In genomic region chr14:52055215-52055614, GRCh38 we compare ENCODE assay signal across 17 cellular contexts.
"Had no signal": no experiment of that assay in that cellular context is flagged by ENCODE, and none has a peak within 500 bp of the region (broad histone marks: within the 10 kb centered on the region; RNA-seq: fewer than 3 reads in every experiment).

No MANE protein-coding gene starts in this region.

- H3K27ac Mint-ChIP-seq: activated CD4-positive, alpha-beta T cell treated with anti-CD3 and anti-CD28 coated beads, Interleukin-2, amount 10 ng/mL, durations not matched to agents 24 days and 14 days; activated T-helper 1 cell treated with anti-CD3 and anti-CD28 coated beads, Interleukin-12 subunit alpha, Interleukin-12 subunit beta, Interleukin-2, Interleukin-4 antibody, amounts not matched to agents 30 ng/mL and 10 ng/mL and 1 ng/mL, durations not matched to agents 14 hours and 24 hours and 36 hours; dendritic cell treated with granulocyte-macrophage colony-stimulating factor and Interleukin-4, amounts not matched to agents 40 ng/mL and 50 ng/mL, for 4 days; nephron progenitor cell; progenitor cell of endocrine pancreas; type B pancreatic cell had no signal

- H3K4me3 ChIP-seq: right atrium auricular region, suprapubic skin had no signal

- H3K4me1 Mint-ChIP-seq: activated CD4-positive, alpha-beta T cell treated with anti-CD3 and anti-CD28 coated beads, Interleukin-2, amount 10 ng/mL, durations not matched to agents 24 days and 14 days had no signal

- H3K36me3 ChIP-seq: suprapubic skin had no signal

- ATAC-seq: stimulated activated naive CD8-positive, alpha-beta T cell treated with anti-CD3 and anti-CD28 coated beads, Interleukin-15, Interleukin-2, amounts not matched to agents 100 U/mL and 50 U/mL, for 24 hours had no signal

- H3K9me3 Mint-ChIP-seq: activated T-helper 1 cell treated with anti-CD3 and anti-CD28 coated beads, Interleukin-12 subunit alpha, Interleukin-12 subunit beta, Interleukin-2, Interleukin-4 antibody, amounts not matched to agents 30 ng/mL and 10 ng/mL and 1 ng/mL, durations not matched to agents 14 hours and 24 hours and 36 hours; dendritic cell treated with granulocyte-macrophage colony-stimulating factor and Interleukin-4, amounts not matched to agents 40 ng/mL and 50 ng/mL, for 4 days; nephron progenitor cell; type B pancreatic cell had no signal

- H3K27ac ChIP-seq: epithelial cell of prostate, suprapubic skin had no signal

- DNase-seq: activated CD4-positive, alpha-beta T cell treated with anti-CD3 and anti-CD28 coated beads, Interleukin-2, amount 10 ng/mL, durations not matched to agents 24 days and 14 days; activated naive CD4-positive, alpha-beta T cell treated with Interleukin-2 at 50 U/mL for 16 hours; aorta; effector memory CD4-positive, alpha-beta T cell; hippocampal formation; nephron progenitor cell; occipital lobe; small intestine; stimulated activated naive CD8-positive, alpha-beta T cell treated with anti-CD3 and anti-CD28 coated beads, Interleukin-15, Interleukin-2, amounts not matched to agents 100 U/mL and 50 U/mL, for 24 hours; T-helper 2 cell had no signal

- H3K27me3 ChIP-seq: right atrium auricular region, suprapubic skin had no signal

- H3K9me3 ChIP-seq: right atrium auricular region, suprapubic skin had no signal

- H3K4me3 Mint-ChIP-seq: activated CD4-positive, alpha-beta T cell treated with anti-CD3 and anti-CD28 coated beads, Interleukin-2, amount 10 ng/mL, durations not matched to agents 24 days and 14 days; activated T-helper 1 cell treated with anti-CD3 and anti-CD28 coated beads, Interleukin-12 subunit alpha, Interleukin-12 subunit beta, Interleukin-2, Interleukin-4 antibody, amounts not matched to agents 30 ng/mL and 10 ng/mL and 1 ng/mL, durations not matched to agents 14 hours and 24 hours and 36 hours; dendritic cell treated with granulocyte-macrophage colony-stimulating factor and Interleukin-4, amounts not matched to agents 40 ng/mL and 50 ng/mL, for 4 days; nephron progenitor cell; type B pancreatic cell had no signal
